ENCODE assay signal across 8 cellular contexts in the genomic region with DNA sequence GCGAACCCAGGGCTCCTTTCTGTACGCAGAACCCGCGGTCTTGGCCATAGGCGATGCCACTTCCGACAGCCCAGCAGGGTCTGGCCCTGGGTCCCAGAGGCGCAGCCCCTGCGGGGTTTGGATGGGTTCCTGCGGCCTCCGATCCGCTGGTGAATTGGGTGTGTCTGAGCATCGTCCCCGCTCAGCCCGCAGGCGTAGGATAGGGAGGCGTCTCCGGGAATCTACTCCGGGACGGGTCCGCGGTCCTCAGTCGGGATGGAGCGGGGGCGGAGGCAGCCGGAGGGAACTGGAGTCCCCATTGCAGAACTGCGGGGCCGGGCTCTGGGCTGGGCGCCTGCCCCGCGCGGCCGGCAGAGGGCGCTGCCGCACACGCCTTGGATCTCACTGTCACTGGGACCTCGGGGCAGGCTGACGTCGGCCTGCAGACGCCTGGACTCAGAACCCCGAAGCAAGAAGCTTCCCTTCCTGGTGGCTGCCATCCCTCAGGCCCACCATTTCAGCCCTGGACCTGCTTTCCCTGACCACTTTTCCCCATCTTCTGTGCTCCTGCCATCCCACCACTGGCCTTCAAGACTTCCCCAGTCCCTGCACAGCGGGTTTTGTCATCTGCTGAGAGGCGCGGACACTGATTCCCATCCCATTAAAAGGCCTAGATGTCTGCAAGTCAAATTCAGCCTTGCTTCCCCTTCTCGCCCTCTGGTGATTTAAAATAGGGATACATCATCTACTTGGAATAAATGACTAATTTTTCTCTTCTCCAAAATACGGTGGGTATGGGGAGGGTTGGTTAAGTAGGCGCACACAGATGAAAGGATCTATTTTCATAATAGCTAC. TPM values are rescaled to one million over a fixed set of nuclear protein-coding genes. Genes with fewer than 3 reads are reported as not detected.
A peak's percentile ranks its signal among the peaks of the same experiment; 100 is the strongest.
DNase-seq lines count a peak whose midpoint lies in the region; ATAC-seq and TF ChIP-seq lines count a peak whose summit lies in the region.

No MANE protein-coding gene starts in this region.

- peak overlapping the region in 1 of 2 donors; percentile 29 for H3K9ac ChIP-seq in mucosa of rectum (ENCODE audit: low read depth in 1 of 2, low read length in 2 of 2)

- H3K9me3 ChIP-seq in mucosa of rectum (ENCODE audit: control insufficient read depth in 2 of 2, low read length in 2 of 2) = no peaks in the 10 kb centered on the region

- H3K27me3 Mint-ChIP-seq in CD14-positive monocyte (ENCODE audit: low read depth in 3 of 3) = peaks cover 3 to 4% (median 4%) of the 10 kb centered on the region in 3 donors

- peaks cover 0 to 7% of the 10 kb centered on the region in 2 donors for H3K36me3 Mint-ChIP-seq in CD14-positive monocyte

- H3K4me1 Mint-ChIP-seq in CD14-positive monocyte = peaks cover 51% of the 10 kb centered on the region

- DNase-seq in CD14-positive monocyte (ENCODE audit: low spot score) (peak; percentile 84), HPDE6-E6E7 (ENCODE audit: extremely low spot score) (peak; percentile 70), OCI-M1 (lab: John Stamatoyannopoulos, UW) (peak; percentile 92), activated T-cell treated with anti-CD3 and anti-CD28 coated beads for 48 hours (ENCODE audit: low read depth) (peak; percentile 83), epithelial cell of proximal tubule (ENCODE audit: low read depth) (no peak)
- DNase-seq in stimulated activated CD8-positive, alpha-beta memory T cell treated with anti-CD3 and anti-CD28 coated beads, Interleukin-4, amount 100 ng/mL, for 24 hours (ENCODE audit: low read depth) = peak; percentile 64

- H3K27me3 ChIP-seq in mucosa of rectum (ENCODE audit: control insufficient read depth in 2 of 2, insufficient read depth in 2 of 2, low read length in 2 of 2) = peaks cover 10 to 13% of the 10 kb centered on the region in 2 donors

- no peak overlapping the region for H3K27ac ChIP-seq in mucosa of rectum (ENCODE audit: low read depth in 2 of 2, low read length in 2 of 2)

- peaks cover 0 to 12% (median 2%) of the 10 kb centered on the region in 7 donors for H3K9me3 Mint-ChIP-seq in CD14-positive monocyte

- H3K4me3 ChIP-seq in epithelial cell of proximal tubule (ENCODE audit: low read depth, low read length) = peak overlapping the region; percentile 53
- H3K4me3 ChIP-seq in mucosa of rectum (ENCODE audit: low read length in 2 of 2) = peak overlapping the region; percentile 45 to 67

- peak overlapping the region; percentile 79 to 87 for H3K4me3 Mint-ChIP-seq in CD14-positive monocyte

- intact Hi-C loops in CD14-positive monocyte (cut with micrococcal nuclease) = loop anchor here (5.0 kb wide), 2 partner anchors 68 to 117 kb away; a partner anchor contains a TSS

- peak overlapping the region in 6 of 7 donors; percentile 68 to 94 (median 92) for H3K27ac Mint-ChIP-seq in CD14-positive monocyte

- peak; percentile 99 for TF ChIP-seq CTCF in CD14-positive monocyte (IDR thresholded peaks at IDR 0.05)
- TF ChIP-seq CTCF in epithelial cell of proximal tubule (conservative IDR thresholded peaks at IDR 0.05; ENCODE audit: low read depth, low read length) = peak; percentile 91

- H3K4me1 ChIP-seq in mucosa of rectum (ENCODE audit: control insufficient read depth in 2 of 2, insufficient read depth in 2 of 2, low read length in 2 of 2) = peaks cover 28 to 30% of the 10 kb centered on the region in 2 donors

- ATAC-seq in GM19438 (IDR thresholded peaks at IDR 0.05; ENCODE audit: low read depth, unreplicated experiment) = peak; percentile 59

- no peaks in the 10 kb centered on the region for H3K36me3 ChIP-seq in mucosa of rectum (ENCODE audit: control insufficient read depth in 2 of 2, insufficient read depth in 2 of 2, low read length in 2 of 2)

RNA-seq across cellular contexts. Expression of a gene that starts 38.3 kb away (rescaled TPM):
- polyA plus RNA-seq in CD14-positive monocyte = not detected
- 0.29 and 2.4 TPM in 2 replicates for total RNA-seq in epithelial cell of proximal tubule
